Comparison of ENCODE assay signal across 8 cellular contexts in genomic region chrX:110003167-110004156, GRCh38. TPM values are rescaled to one million over a fixed set of nuclear protein-coding genes. Genes with fewer than 3 reads are reported as not detected.
DNase-seq lines count a peak whose midpoint lies in the region; ATAC-seq and TF ChIP-seq lines count a peak whose summit lies in the region.

No MANE protein-coding gene starts in this region.

- H3K9me2 ChIP-seq in GM23248 (ENCODE audit: insufficient read depth), result no peaks in the 10 kb centered on the region

- ATAC-seq in mucosa of descending colon, result peak; percentile 7
- peak; percentile 57 for ATAC-seq in aorta (ENCODE audit: low FRiP score)
- ATAC-seq in GM19351 (IDR thresholded peaks at IDR 0.05; ENCODE audit: unreplicated experiment), result no peak
- ATAC-seq in HG03354 (IDR thresholded peaks at IDR 0.05; ENCODE audit: poor library complexity, severe bottlenecking, unreplicated experiment), result no peak

- H4K20me1 ChIP-seq in GM23248 (ENCODE audit: insufficient read depth), result no peaks in the 10 kb centered on the region

- H3K36me3 ChIP-seq in GM23248 (ENCODE audit: low read depth), result no peaks in the 10 kb centered on the region
- no peaks in the 10 kb centered on the region for H3K36me3 ChIP-seq in ectodermal cell (ENCODE audit: control insufficient read depth, insufficient read depth, low read length)
- no peaks in the 10 kb centered on the region for H3K36me3 ChIP-seq in mucosa of descending colon (ENCODE audit: low read depth)
- H3K36me3 ChIP-seq in aorta (ENCODE audit: control insufficient read depth in 1 of 2, insufficient read depth in 2 of 2, low read length in 1 of 2), result no peaks in the 10 kb centered on the region

- H3K9me3 ChIP-seq in GM23248 (ENCODE audit: low read depth) (no peaks in the 10 kb centered on the region), ectodermal cell (ENCODE audit: control insufficient read depth, low read length) (no peaks in the 10 kb centered on the region), mucosa of descending colon (no peaks in the 10 kb centered on the region), aorta (ENCODE audit: control insufficient read depth, low read length) (no peaks in the 10 kb centered on the region)

- no peak for TF ChIP-seq CTCF in mucosa of descending colon (IDR thresholded peaks at IDR 0.05)

- H3K27ac ChIP-seq in GM23248, result no peak overlapping the region
- H3K27ac ChIP-seq in ectodermal cell (ENCODE audit: insufficient read depth, low read depth, low read length, poor library complexity, severe bottlenecking), result peak overlapping the region; percentile 42
- H3K27ac ChIP-seq in aorta (ENCODE audit: low read depth in 1 of 2, low read length in 2 of 2), result peak overlapping the region in 1 of 2 donors; percentile 2

- H3K9ac ChIP-seq in GM23248, result peak overlapping the region; percentile 71

- peak overlapping the region; percentile 74 for H3K4me3 ChIP-seq in GM23248
- H3K4me3 ChIP-seq in ectodermal cell (ENCODE audit: insufficient read depth, low read depth, low read length), result peak overlapping the region; percentile 51
- peak overlapping the region; percentile 28 for H3K4me3 ChIP-seq in mucosa of descending colon
- H3K4me3 ChIP-seq in aorta (ENCODE audit: low read length in 2 of 2), result peak overlapping the region; percentile 29 to 76

- peak; percentile 41 for DNase-seq in COLO668 (lab: John Stamatoyannopoulos, UW; ENCODE audit: unreplicated experiment)
- peak; percentile 58 for DNase-seq in GM23248
- DNase-seq in SK-N-DZ (ENCODE audit: low spot score), result peak; percentile 15
- peak; percentile 22 to 62 (median 47) for DNase-seq in mucosa of descending colon
- peak in 1 of 2 donors; percentile 77 for DNase-seq in aorta

- no peaks in the 10 kb centered on the region for H3F3A ChIP-seq in GM23248 (ENCODE audit: insufficient read depth)

- no peaks in the 10 kb centered on the region for H3K79me2 ChIP-seq in GM23248 (ENCODE audit: insufficient read depth)

- in situ Hi-C loops in GM23248 (cut with MboI), result no loop called here

- intact Hi-C loops in mucosa of descending colon (cut with DNase I, micrococcal nuclease), result no loop called here
- intact Hi-C loops in aorta (cut with DNase I), result loop anchor here (10.0 kb wide), 2 partner anchors 141 to 411 kb away; no protein-coding TSS in a partner anchor

- peak overlapping the region; percentile 88 for H3K4me2 ChIP-seq in GM23248 (ENCODE audit: unreplicated experiment)

- H3K4me1 ChIP-seq in GM23248 (ENCODE audit: insufficient read depth), result 0 out of 2 replicates have a peak, but pooled peaks cover 7% of the 10 kb centered on the region
- no peaks in the 10 kb centered on the region for H3K4me1 ChIP-seq in ectodermal cell (ENCODE audit: control insufficient read depth, insufficient read depth, low read length)
- no peaks in the 10 kb centered on the region for H3K4me1 ChIP-seq in mucosa of descending colon (ENCODE audit: low read depth)
- H3K4me1 ChIP-seq in aorta (ENCODE audit: control insufficient read depth in 1 of 2, insufficient read depth in 2 of 2, low read length in 2 of 2), result no peaks in the 10 kb centered on the region

- H2AFZ ChIP-seq in GM23248, result peak overlapping the region; percentile 59

- WGBS in GM23248 (ENCODE audit: low coverage in 1 of 2, low lambda C conversion rate in 2 of 2, missing lambda C conversion rate in 2 of 2), 2 experiments, result 12 to 36% methylated on average over 16 to 30 of the region's 46 CpGs
- WGBS in ectodermal cell, 2 experiments, result 15 to 17% methylated on average over 43 of the region's 46 CpGs
- WGBS in aorta, 2 donors, result 15 to 37% methylated on average over 38 to 46 of the region's 46 CpGs

- H3K27me3 ChIP-seq in GM23248 (replicated peaks; ENCODE audit: insufficient read depth), result no peaks in the 10 kb centered on the region
- H3K27me3 ChIP-seq in ectodermal cell (ENCODE audit: control insufficient read depth, insufficient read depth, low read length, poor library complexity, severe bottlenecking), result no peaks in the 10 kb centered on the region
- no peaks in the 10 kb centered on the region for H3K27me3 ChIP-seq in aorta (ENCODE audit: control insufficient read depth in 1 of 2, insufficient read depth in 2 of 2, low read length in 1 of 2)

RNA-seq across cellular contexts. Expression of gene TMEM164, which starts 0.5 kb away (rescaled TPM):
- total RNA-seq in GM23248 (2014; rRNA removed; shearing (Covaris generic)), result 4.4 and 9.1 TPM in 2 replicates
- 1.1 and 1.4 TPM in 2 replicates for polyA plus RNA-seq in GM23248 (2016; fragmentation: Nextera tagmentation; extraction: Ambion mirVana)
- polyA plus RNA-seq in SK-N-DZ (2014; cell fraction: cytosol; rRNA removed), result 23.0 and 23.9 TPM in 2 replicates
- 12.8 and 34.5 TPM in 2 replicates for polyA plus RNA-seq in SK-N-DZ (2014; cell fraction: nucleus; rRNA removed)
- 26.0 TPM for polyA plus RNA-seq in ectodermal cell (2013, experiment 1 of 4)
- polyA plus RNA-seq in ectodermal cell (2013, experiment 2 of 4), result 27.1 TPM
- polyA plus RNA-seq in ectodermal cell (2013, experiment 3 of 4), result 24.5 TPM
- 21.8 TPM for polyA plus RNA-seq in ectodermal cell (2013, experiment 4 of 4)
- total RNA-seq in mucosa of descending colon, result 100 to 1,000 TPM in 1 of 3 donors, 10 to 100 TPM in 2; 58.6 to 103 (median 95.4) TPM
- 10 to 100 TPM; 13.5 to 18.3 TPM for total RNA-seq in aorta
- polyA plus RNA-seq in aorta, result 1 to 10 TPM; 7.8 to 8.9 TPM

Comparison
In these comparisons a context has a peak if more than half of its experiments do, and no peak if none do; other contexts are left out.
1. ATAC-seq: peak in mucosa of descending colon (single experiment) and aorta (single experiment); none in GM19351 (single experiment) and HG03354 (single experiment).
2. intact Hi-C loops: an anchor here in aorta (10.0 kb wide); none called in mucosa of descending colon.
3. Peak in every context shown above with its lines, with median percentiles within 50 percentile points of each other: H3K4me3 ChIP-seq.